Comparison of ENCODE assay signal across 9 cellular contexts in genomic region chr1:226657788-226658537, GRCh38.
DNase-seq lines count a peak whose midpoint lies in the region; ATAC-seq lines count a peak whose summit lies in the region.
"Had no signal": no experiment of that assay in that cellular context is flagged by ENCODE, and none has a peak within 500 bp of the region (broad histone marks: within the 10 kb centered on the region; RNA-seq: fewer than 3 reads in every experiment).

No MANE protein-coding gene starts in this region.

- no peaks in the 10 kb centered on the region for H3K27me3 Mint-ChIP-seq in stimulated activated naive CD8-positive, alpha-beta T cell treated with anti-CD3 and anti-CD28 coated beads, Interleukin-15, Interleukin-2, amounts not matched to agents 100 ng/mL and 50 ng/mL, for 24 hours
- H3K27me3 Mint-ChIP-seq in activated naive CD8-positive, alpha-beta T cell = no peaks in the 10 kb centered on the region

- H3K9me3 Mint-ChIP-seq in stimulated activated naive CD8-positive, alpha-beta T cell treated with anti-CD3 and anti-CD28 coated beads, Interleukin-15, Interleukin-2, amounts not matched to agents 100 ng/mL and 50 ng/mL, for 24 hours = no peaks in the 10 kb centered on the region
- H3K9me3 Mint-ChIP-seq in activated naive CD8-positive, alpha-beta T cell (ENCODE audit: low read depth) = no peaks in the 10 kb centered on the region
- H3K9me3 Mint-ChIP-seq: immature natural killer cell had no signal

- no peak for DNase-seq in stimulated activated naive CD8-positive, alpha-beta T cell treated with anti-CD3 and anti-CD28 coated beads, Interleukin-15, Interleukin-2, amounts not matched to agents 100 U/mL and 50 U/mL, for 24 hours
- DNase-seq in midbrain (lab: John Stamatoyannopoulos, UW) = peak; percentile 91
- DNase-seq in iPS-NIHi11 (ENCODE audit: low spot score) = no peak
- DNase-seq: immature natural killer cell had no signal

- peaks cover 25% of the 10 kb centered on the region for H3K36me3 Mint-ChIP-seq in stimulated activated naive CD8-positive, alpha-beta T cell treated with anti-CD3 and anti-CD28 coated beads, Interleukin-15, Interleukin-2, amounts not matched to agents 100 ng/mL and 50 ng/mL, for 24 hours (ENCODE audit: low read depth)
- no peaks in the 10 kb centered on the region for H3K36me3 Mint-ChIP-seq in activated naive CD8-positive, alpha-beta T cell

- peaks cover 41% of the 10 kb centered on the region for H3K4me1 Mint-ChIP-seq in stimulated activated naive CD8-positive, alpha-beta T cell treated with anti-CD3 and anti-CD28 coated beads, Interleukin-15, Interleukin-2, amounts not matched to agents 100 ng/mL and 50 ng/mL, for 24 hours (ENCODE audit: low read depth)
- peaks cover 42% of the 10 kb centered on the region for H3K4me1 Mint-ChIP-seq in activated naive CD8-positive, alpha-beta T cell (ENCODE audit: low read depth)

- peak overlapping the region; percentile 74 for H3K27ac Mint-ChIP-seq in stimulated activated naive CD8-positive, alpha-beta T cell treated with anti-CD3 and anti-CD28 coated beads, Interleukin-15, Interleukin-2, amounts not matched to agents 100 ng/mL and 50 ng/mL, for 24 hours
- no peak overlapping the region for H3K27ac Mint-ChIP-seq in activated naive CD8-positive, alpha-beta T cell

- ATAC-seq in stimulated activated naive CD8-positive, alpha-beta T cell treated with anti-CD3 and anti-CD28 coated beads, Interleukin-15, Interleukin-2, amounts not matched to agents 100 U/mL and 50 U/mL, for 24 hours = no peak
- ATAC-seq in HG03159 (IDR thresholded peaks at IDR 0.05; ENCODE audit: unreplicated experiment) = no peak
- ATAC-seq in HG02981 (IDR thresholded peaks at IDR 0.05; ENCODE audit: unreplicated experiment) = no peak
- ATAC-seq in HG03196 (IDR thresholded peaks at IDR 0.05; ENCODE audit: unreplicated experiment) = no peak

- no peak overlapping the region for H3K4me3 Mint-ChIP-seq in stimulated activated naive CD8-positive, alpha-beta T cell treated with anti-CD3 and anti-CD28 coated beads, Interleukin-15, Interleukin-2, amounts not matched to agents 100 ng/mL and 50 ng/mL, for 24 hours
- H3K4me3 Mint-ChIP-seq in activated naive CD8-positive, alpha-beta T cell = peak overlapping the region; percentile 36
